Comparison of ENCODE assay signal across 11 cellular contexts in genomic region chr4:190106611-190107480, GRCh38. TPM values are rescaled to one million over a fixed set of nuclear protein-coding genes. Genes with fewer than 3 reads are reported as not detected.
"Had no signal": no experiment of that assay in that cellular context is flagged by ENCODE, and none has a peak within 500 bp of the region (broad histone marks: within the 10 kb centered on the region; RNA-seq: fewer than 3 reads in every experiment).

No MANE protein-coding gene starts in this region.

RNA-seq across cellular contexts. Expression of gene DBET, which starts 42.5 kb away (rescaled TPM):
- total RNA-seq: activated T-helper 2 cell treated with anti-CD3 and anti-CD28 coated beads, Interferon-gamma antibody, Interleukin-2, Interleukin-4, amounts not matched to agents 10 μg/mL and 5 μg/mL and 100 μg/mL, durations not matched to agents 14 hours and 24 hours and 36 hours; frontal cortex; heart left ventricle; left colon; lung; mononuclear cell; naive thymus-derived CD4-positive, alpha-beta T cell; progenitor cell of endocrine pancreas; sciatic nerve had no signal
- polyA plus RNA-seq: adipose tissue; heart left ventricle; lung; naive thymus-derived CD4-positive, alpha-beta T cell; SK-N-SH had no signal
